ENCODE assay signal across 33 cellular contexts in the genomic region with DNA sequence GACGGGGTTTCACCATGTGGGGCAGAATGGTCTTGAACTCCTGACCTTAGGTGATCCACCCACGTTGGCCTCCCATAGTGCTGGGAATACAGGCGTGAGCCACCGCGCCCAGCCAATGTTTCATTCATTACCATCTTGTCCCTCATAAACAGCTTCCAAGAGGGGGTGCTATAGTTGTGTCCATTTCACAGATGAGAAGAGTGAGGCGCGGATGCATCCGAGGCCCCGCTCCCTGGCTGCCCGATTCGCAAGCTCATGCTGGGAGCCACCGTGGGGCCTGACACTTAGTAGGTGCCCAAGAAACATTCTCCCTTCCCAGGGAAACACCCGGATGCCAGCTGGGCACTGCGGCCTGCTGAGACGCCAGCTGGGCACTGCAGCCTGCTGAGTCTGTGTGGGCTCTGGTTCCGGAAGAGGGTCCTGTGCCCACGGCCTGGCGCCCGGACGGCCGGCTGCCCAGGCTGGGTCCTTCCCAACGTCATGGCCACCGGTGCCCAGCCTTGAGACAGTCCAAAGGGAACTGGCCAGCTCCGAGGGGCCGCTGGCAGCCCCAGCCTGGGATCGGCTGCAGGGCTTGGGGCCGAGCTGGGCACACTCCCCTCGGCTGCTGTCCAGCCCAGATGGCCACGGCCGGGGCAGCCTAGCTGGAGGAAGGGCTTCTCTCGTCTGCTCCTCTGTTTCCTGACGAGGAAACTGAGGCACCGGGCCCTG. TPM values are rescaled to one million over a fixed set of nuclear protein-coding genes. Genes with fewer than 3 reads are reported as not detected.
DNase-seq lines count a peak whose midpoint lies in the region; ATAC-seq, FAIRE-seq and TF ChIP-seq lines count a peak whose summit lies in the region.
"Had no signal": no experiment of that assay in that cellular context is flagged by ENCODE, and none has a peak within 500 bp of the region (broad histone marks: within the 10 kb centered on the region; RNA-seq: fewer than 3 reads in every experiment).

No MANE protein-coding gene starts in this region.

- FAIRE-seq in H54 (lab: Jason Lieb, UNC) = no peak
- FAIRE-seq: G401.6, RCC 7860 had no signal

- H3K36me3 ChIP-seq in thoracic aorta = peaks cover 7% of the 10 kb centered on the region

- H3K4me1 ChIP-seq in thoracic aorta (ENCODE audit: control insufficient read depth in 1 of 2, low read depth in 2 of 2) = peaks cover 12 to 25% of the 10 kb centered on the region in 2 donors
- H3K4me1 ChIP-seq: Caco-2, SJCRH30 had no signal

- ATAC-seq in thoracic aorta (ENCODE audit: insufficient number of reproducible peaks, low FRiP score, low read depth) = no peak
- ATAC-seq: activated CD4-positive, alpha-beta T cell treated with anti-CD3 and anti-CD28 coated beads for 36 hours; HCT116 had no signal

- H3K9me3 ChIP-seq in thoracic aorta = no peaks in the 10 kb centered on the region
- H3K9me3 ChIP-seq: Caco-2, right lobe of liver, SJCRH30 had no signal

- peak in 36 of 56 donors; percentile 5 to 85 (median 47) for DNase-seq in amygdala (lab: John Stamatoyannopoulos, UW)
- DNase-seq in dorsolateral prefrontal cortex = peak in 3 of 10 donors; percentile 38 to 72 (median 52)
- DNase-seq in midbrain (lab: John Stamatoyannopoulos, UW) = peak; percentile 63
- no peak for DNase-seq in thoracic aorta (ENCODE audit: low spot score)
- DNase-seq in H54 (ENCODE audit: insufficient read length, low spot score) = no peak
- DNase-seq in T-helper 9 cell = no peak
- DNase-seq in Kasumi-1 (lab: John Stamatoyannopoulos, UW) = no peak
- DNase-seq: activated CD4-positive, alpha-beta T cell treated with anti-CD3 and anti-CD28 coated beads for 36 hours; activated CD8-positive, alpha-beta memory T cell treated with anti-CD3 and anti-CD28 coated beads for 24 hours; activated T-cell treated with anti-CD3 and anti-CD28 coated beads for 4 hours; aorta; Caco-2; endodermal cell; foreskin fibroblast; IMR-90; kidney glomerular epithelial cell; NCI-H1048; NCI-H1694; NCI-H446; NCI-H774; nephron progenitor cell; right lobe of liver; SJCRH30; stimulated activated CD4-positive, alpha-beta T cell treated with anti-CD3 and anti-CD28 coated beads, Interleukin-12 subunit alpha, Interleukin-12 subunit beta, amount 100 ng/mL, for 4 hours; stimulated activated CD4-positive, alpha-beta T cell treated with anti-CD3 and anti-CD28 coated beads, Interleukin-2, amount 100 ng/mL, for 48 hours; SW 1271; trophoblast cell had no signal

- TF ChIP-seq POLR2A in H54 (IDR thresholded peaks at IDR 0.05; ENCODE audit: low read depth, low read length) = no peak

- H3K4me3 ChIP-seq in dorsolateral prefrontal cortex (peak overlapping the region in 5 of 59 donors; percentile 3 to 46 (median 10)), thoracic aorta (peak overlapping the region; percentile 12)
- H3K4me3 ChIP-seq: lung, right lobe of liver, SJCRH30 had no signal

- intact Hi-C loops in dorsolateral prefrontal cortex (cut with DNase I) = no loop called here

- H3K27me3 ChIP-seq in dorsolateral prefrontal cortex (no peaks in the 10 kb centered on the region), thoracic aorta (replicated peaks; ENCODE audit: insufficient read depth) (no peaks in the 10 kb centered on the region)
- H3K27me3 ChIP-seq: right lobe of liver, SJCRH30 had no signal

- H3K27ac ChIP-seq in dorsolateral prefrontal cortex (peak overlapping the region in 45 of 59 donors; percentile 2 to 77 (median 55)), thoracic aorta (peak overlapping the region in 1 of 2 donors; percentile 53)
- H3K27ac ChIP-seq: parathyroid adenoma, right lobe of liver, SJCRH30, VCaP had no signal

- TF ChIP-seq CTCF in dorsolateral prefrontal cortex (IDR thresholded peaks at IDR 0.05 in 54 of 56, conservative IDR thresholded peaks at IDR 0.05 in 2 of 56; ENCODE audit: low read depth in 1 of 56, partially characterized antibody in 56 of 56) (no peak), thoracic aorta (IDR thresholded peaks at IDR 0.05) (no peak)

RNA-seq across cellular contexts. Expression of a gene that starts 54.7 kb away (rescaled TPM):
- total RNA-seq in dorsolateral prefrontal cortex (100 to 1,000 TPM in 118 of 120 experiments, 10 to 100 TPM in 2; 98.0 to 269 (median 135) TPM), thoracic aorta (100 to 1,000 TPM; 178 to 203 TPM)

RNA-seq across cellular contexts. Expression of a gene that starts 59.3 kb away (rescaled TPM):
- total RNA-seq in dorsolateral prefrontal cortex (10 to 100 TPM in 4 of 120 experiments, 1 to 10 TPM in 112, under 1 TPM in 3, not detected in 1; 0.80 to 14.7 (median 4.2) TPM), thoracic aorta (not detected)
- total RNA-seq: aorta, endodermal cell, IMR-90, SJCRH30 had no signal

Comparison
In these comparisons a context has a peak if more than half of its experiments do, and no peak if none do; other contexts are left out.
1. DNase-seq: peak in amygdala (36 of 56) and midbrain (single experiment); none in thoracic aorta (single experiment), H54 (single experiment), T-helper 9 cell (single experiment) and Kasumi-1 (0 of 2).